In the genomic region with DNA sequence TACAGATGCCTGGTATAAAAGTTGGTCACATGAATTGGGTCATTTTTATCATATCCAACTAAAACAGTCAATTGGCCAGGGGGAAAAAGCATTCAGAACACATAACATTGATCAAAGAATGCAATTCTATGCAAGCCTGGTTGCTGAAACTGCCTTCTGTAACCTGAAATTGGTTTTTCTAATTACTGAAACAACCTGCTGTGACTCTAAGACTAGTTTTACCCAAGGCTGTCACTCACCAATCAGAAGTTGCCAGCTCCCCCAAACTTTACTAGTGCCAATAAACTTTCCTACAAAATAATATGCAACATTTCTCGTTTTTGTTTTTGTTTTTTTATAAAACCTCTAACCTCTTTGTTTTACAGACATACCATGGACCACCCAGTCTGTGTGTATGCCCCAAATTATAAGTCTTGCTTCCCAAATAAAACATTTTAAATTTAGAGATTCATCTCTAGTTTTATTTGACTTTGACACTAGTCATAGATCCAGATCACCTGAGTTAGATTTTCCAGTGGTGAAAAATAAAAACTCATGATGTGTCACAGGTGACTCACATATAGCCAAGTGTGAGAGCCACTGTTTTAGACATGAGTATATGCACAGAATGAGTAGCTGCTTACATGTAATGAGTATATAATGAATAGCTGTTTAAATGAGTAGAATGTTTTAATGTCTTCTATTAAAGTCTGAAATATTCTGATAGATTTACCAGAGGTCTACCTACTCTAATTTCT, we compare ENCODE assay signal across 1 cellular context.
TF ChIP-seq lines count a peak whose summit lies in the region.

No MANE protein-coding gene starts in this region.

TF ChIP-seq in endothelial cell of umbilical vein, 7 proteins besides CTCF, POLR2A, EP300 and RAD21 (continued from another document):
- peak; percentile 81 for TF ChIP-seq FOS (IDR thresholded peaks at IDR 0.05; ENCODE audit: borderline replicate concordance, insufficient read depth, low read length)
- no peak for TF ChIP-seq POLR2AphosphoS5 (IDR thresholded peaks at IDR 0.05; ENCODE audit: insufficient read depth, low read depth, low read length)
